Comparison of ENCODE assay signal across 10 cellular contexts in genomic region chrX:54786972-54787371, GRCh38. TPM values are rescaled to one million over a fixed set of nuclear protein-coding genes. Genes with fewer than 3 reads are reported as not detected.
DNase-seq lines count a peak whose midpoint lies in the region; ATAC-seq, FAIRE-seq and TF ChIP-seq lines count a peak whose summit lies in the region.
"Had no signal": no experiment of that assay in that cellular context is flagged by ENCODE, and none has a peak within 500 bp of the region (broad histone marks: within the 10 kb centered on the region; RNA-seq: fewer than 3 reads in every experiment).

No MANE protein-coding gene starts in this region.

- no peak for TF ChIP-seq POLR2A in GM12892 (IDR thresholded peaks at IDR 0.05; ENCODE audit: low read depth, low read length)
- no peak for TF ChIP-seq POLR2A in tibial nerve (IDR thresholded peaks at IDR 0.05)

- no peaks in the 10 kb centered on the region for H3K27me3 ChIP-seq in MM.1S (replicated peaks; ENCODE audit: insufficient read depth, low read length)
- H3K27me3 ChIP-seq in pancreas = peaks cover 0 to 12% (median 0%) of the 10 kb centered on the region in 4 donors
- H3K27me3 ChIP-seq in tibial nerve = peaks cover 0 to 3% of the 10 kb centered on the region in 2 donors
- no peaks in the 10 kb centered on the region for H3K27me3 ChIP-seq in effector memory CD4-positive, alpha-beta T cell (replicated peaks; ENCODE audit: control insufficient read depth, insufficient read depth, low read length, poor library complexity, severe bottlenecking)

- intact Hi-C loops in pancreas (cut with DNase I) = no loop called here

- H3K4me3 ChIP-seq in MM.1S (ENCODE audit: low read length) (no peak overlapping the region), pancreas (no peak overlapping the region), tibial nerve (no peak overlapping the region)
- H3K4me3 ChIP-seq in effector memory CD4-positive, alpha-beta T cell (ENCODE audit: insufficient read depth, low read depth, low read length, poor library complexity, severe bottlenecking) = no peak overlapping the region
- H3K4me3 ChIP-seq: skin epidermis had no signal

- H3K79me2 ChIP-seq in MM.1S (ENCODE audit: low read length) = no peaks in the 10 kb centered on the region

- H3K27ac ChIP-seq in MM.1S (ENCODE audit: low read length) = no peak overlapping the region
- H3K27ac ChIP-seq in pancreas = no peak overlapping the region
- H3K27ac ChIP-seq in tibial nerve = no peak overlapping the region
- no peak overlapping the region for H3K27ac ChIP-seq in effector memory CD4-positive, alpha-beta T cell (ENCODE audit: insufficient read depth, low read length, poor library complexity, severe bottlenecking)
- H3K27ac ChIP-seq: skin epidermis had no signal

- TF ChIP-seq CTCF in MM.1S (IDR thresholded peaks at IDR 0.05; ENCODE audit: low read length) (peak; percentile 37), pancreas (IDR thresholded peaks at IDR 0.05) (no peak), tibial nerve (IDR thresholded peaks at IDR 0.05) (peak in 1 of 5 experiments; percentile 8)

- H3K9me3 ChIP-seq in MM.1S (replicated peaks; ENCODE audit: insufficient read depth, low read length) = no peaks in the 10 kb centered on the region
- no peaks in the 10 kb centered on the region for H3K9me3 ChIP-seq in pancreas
- H3K9me3 ChIP-seq in tibial nerve = no peaks in the 10 kb centered on the region
- H3K9me3 ChIP-seq in effector memory CD4-positive, alpha-beta T cell (ENCODE audit: control insufficient read depth, low read length) = no peaks in the 10 kb centered on the region

- no peaks in the 10 kb centered on the region for H3K4me1 ChIP-seq in MM.1S (ENCODE audit: low read length)
- no peaks in the 10 kb centered on the region for H3K4me1 ChIP-seq in pancreas
- no peaks in the 10 kb centered on the region for H3K4me1 ChIP-seq in tibial nerve
- no peaks in the 10 kb centered on the region for H3K4me1 ChIP-seq in effector memory CD4-positive, alpha-beta T cell (ENCODE audit: control insufficient read depth, insufficient read depth, low read length, poor library complexity, severe bottlenecking)

- peak; percentile 52 to 89 (median 74) for ATAC-seq in pancreas

- H3K9me2 ChIP-seq in MM.1S (replicated peaks; ENCODE audit: insufficient read depth, low read length) = no peaks in the 10 kb centered on the region

- H3K36me3 ChIP-seq in MM.1S (replicated peaks; ENCODE audit: insufficient read depth, low read length) = no peaks in the 10 kb centered on the region
- no peaks in the 10 kb centered on the region for H3K36me3 ChIP-seq in pancreas
- no peaks in the 10 kb centered on the region for H3K36me3 ChIP-seq in tibial nerve
- no peaks in the 10 kb centered on the region for H3K36me3 ChIP-seq in effector memory CD4-positive, alpha-beta T cell (ENCODE audit: control insufficient read depth, insufficient read depth, low read length)

- H4K20me1 ChIP-seq in MM.1S (ENCODE audit: insufficient read depth, low read length) = no peaks in the 10 kb centered on the region

- no peak for TF ChIP-seq EP300 in tibial nerve (IDR thresholded peaks at IDR 0.05)

- no peak overlapping the region for H3K9ac ChIP-seq in MM.1S (ENCODE audit: low read length)

- H2AFZ ChIP-seq in MM.1S (ENCODE audit: low read length) = no peak overlapping the region

- H3K4me2 ChIP-seq in MM.1S (ENCODE audit: low read depth, low read length) = no peak overlapping the region

- H3F3A ChIP-seq in MM.1S (ENCODE audit: insufficient read depth, low read length) = no peaks in the 10 kb centered on the region

- FAIRE-seq in GM12892 (lab: Jason Lieb, UNC) (peak; percentile 62), pancreas (lab: Jason Lieb, UNC) (no peak)

- 31 to 65% methylated on average over 2 of the region's 2 CpGs for WGBS in pancreas, 2 donors
- WGBS in tibial nerve, 2 donors = 88 to 100% methylated on average over 1 to 2 of the region's 2 CpGs

- DNase-seq in GM12892 (ENCODE audit: insufficient read length) (no peak), MM.1S (peak; percentile 20), pancreas (no peak), tibial nerve (ENCODE audit: low spot score in 2 of 2) (no peak), NCI-H128 (lab: John Stamatoyannopoulos, UW; ENCODE audit: unreplicated experiment) (no peak), DMS114 treated with DMSO at 0.1 percent for 48 hours (lab: John Stamatoyannopoulos, UW; ENCODE audit: unreplicated experiment) (no peak)
- DNase-seq in activated effector memory CD4-positive, alpha-beta T cell treated with Interleukin-2 at 50 U/mL for 16 hours = peak; percentile 22
- DNase-seq in effector memory CD4-positive, alpha-beta T cell = no peak

RNA-seq across cellular contexts. Expression of gene ITIH6, which starts 11.1 kb away (rescaled TPM):
- polyA plus RNA-seq in GM12892 (2012; ENCODE audit: missing spikeins) = not detected
- total RNA-seq in pancreas (not detected), tibial nerve (not detected)
- not detected for polyA plus RNA-seq in pancreas
- total RNA-seq: H4 had no signal

RNA-seq across cellular contexts. Expression of gene MAGED2, which starts 20.6 kb away (rescaled TPM):
- 27.2 TPM for polyA plus RNA-seq in GM12892 (2012; ENCODE audit: missing spikeins)
- total RNA-seq in pancreas (10 to 100 TPM; 25.9 to 77.1 (median 50.8) TPM), tibial nerve (100 to 1,000 TPM; 114 to 230 (median 173) TPM)
- 100 to 1,000 TPM in 1 of 2 donors, 10 to 100 TPM in 1; 44.0 to 136 TPM for polyA plus RNA-seq in pancreas

Comparison
In these comparisons a context has a peak if more than half of its experiments do, and no peak if none do; other contexts are left out.
1. DNase-seq: peak in MM.1S (single experiment) and activated effector memory CD4-positive, alpha-beta T cell treated with Interleukin-2 at 50 U/mL for 16 hours (single experiment); none in GM12892 (single experiment), pancreas (0 of 6), tibial nerve (0 of 2), NCI-H128 (single experiment), DMS114 treated with DMSO at 0.1 percent for 48 hours (single experiment) and effector memory CD4-positive, alpha-beta T cell (0 of 3).